15 cellular contexts compared by ENCODE assay signal in the genomic region with DNA sequence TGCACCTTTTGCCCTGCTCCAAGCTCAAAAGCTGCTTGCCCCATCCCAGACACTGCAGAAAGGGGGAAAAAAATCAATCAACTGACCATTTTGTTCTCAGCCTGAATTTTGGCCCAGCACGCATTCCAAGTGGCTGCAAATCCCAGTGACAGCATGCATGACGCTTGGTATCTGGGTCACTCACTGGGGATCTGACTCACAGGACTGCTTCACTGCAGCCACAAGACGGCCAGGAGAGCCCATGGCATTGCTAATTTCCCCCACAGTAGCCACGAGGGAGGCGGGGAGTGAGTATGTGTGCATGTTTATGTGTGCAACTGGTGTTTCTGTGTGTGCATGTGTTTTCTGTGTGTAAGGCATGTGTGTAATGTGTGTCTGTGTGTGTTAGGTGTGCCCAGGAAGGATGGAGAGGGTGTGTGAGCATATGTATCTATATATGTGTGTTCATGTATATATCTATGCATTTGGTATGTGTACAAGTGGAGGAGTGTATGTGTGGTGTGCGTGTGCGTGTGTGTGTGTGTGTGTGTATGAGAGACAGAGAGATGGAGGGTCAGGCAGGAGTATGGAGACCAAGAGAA. TPM values are rescaled to one million over a fixed set of nuclear protein-coding genes. Genes with fewer than 3 reads are reported as not detected.
DNase-seq lines count a peak whose midpoint lies in the region; ATAC-seq, FAIRE-seq and TF ChIP-seq lines count a peak whose summit lies in the region.
"Had no signal": no experiment of that assay in that cellular context is flagged by ENCODE, and none has a peak within 500 bp of the region (broad histone marks: within the 10 kb centered on the region; RNA-seq: fewer than 3 reads in every experiment).

No MANE protein-coding gene starts in this region.

- no peak overlapping the region for H4K91ac ChIP-seq in H1 (replicated peaks; ENCODE audit: insufficient read length, low read length)

- H4K20me1 ChIP-seq in BLaER1 (no peaks in the 10 kb centered on the region), H1 (replicated peaks in 1 of 2; ENCODE audit: control insufficient read depth in 1 of 2, insufficient read depth in 2 of 2, low read length in 2 of 2) (no peaks in the 10 kb centered on the region), osteoblast (ENCODE audit: insufficient read depth, low read length) (no peaks in the 10 kb centered on the region)

- no peak overlapping the region for H3K4ac ChIP-seq in H1 (replicated peaks; ENCODE audit: insufficient read length, low read depth, low read length)

- H3K27ac ChIP-seq in BLaER1 = peak overlapping the region; percentile 91
- H3K27ac ChIP-seq in H1 (ENCODE audit: low read depth, low read length) = no peak overlapping the region; the same call in 1 of the 2 replicates
- H3K27ac ChIP-seq in osteoblast (ENCODE audit: low read depth, low read length) = no peak overlapping the region
- no peak overlapping the region for H3K27ac ChIP-seq in effector memory CD4-positive, alpha-beta T cell (ENCODE audit: insufficient read depth, low read length, poor library complexity, severe bottlenecking)

- WGBS in H1 (ENCODE audit: extremely low coverage in 1 of 2, insufficient coverage in 1 of 2, insufficient read length in 1 of 2, insufficient replicate concordance in 2 of 2, low coverage in 1 of 2, low lambda C conversion rate in 2 of 2, missing lambda C conversion rate in 1 of 2), 2 experiments = 84% methylated on average over 7 of the region's 7 CpGs; no CpG with 5 or more reads in 1 of the 2 experiments

- in situ Hi-C loops in GM13976 (cut with MboI; ENCODE audit: low sequenced_read_pairs, unreplicated experiment) = no loop called here

- H2BK20ac ChIP-seq in H1 (ENCODE audit: low read length) = no peak overlapping the region

- no peak overlapping the region for H3K23ac ChIP-seq in H1 (ENCODE audit: insufficient read length)

- H2AK5ac ChIP-seq in H1 (ENCODE audit: low read depth, low read length) = peak overlapping the region; percentile 10; the same call in 1 of the 2 replicates

- no peak overlapping the region for H4K5ac ChIP-seq in H1 (ENCODE audit: insufficient read length, low read depth, low read length)

- H3K79me1 ChIP-seq in H1 (ENCODE audit: low read depth, low read length) = peaks cover 5% of the 10 kb centered on the region; the same call in 1 of the 2 replicates

- TF ChIP-seq CTCF in H1 (IDR thresholded peaks at IDR 0.05; ENCODE audit: control extremely low read depth in 1 of 3, insufficient read depth in 1 of 3, low read depth in 1 of 3, low read length in 3 of 3) (no peak), osteoblast (IDR thresholded peaks at IDR 0.05; ENCODE audit: extremely low read depth, low read depth, low read length) (no peak), GM13976 (IDR thresholded peaks at IDR 0.05; ENCODE audit: borderline replicate concordance, control extremely low read depth, extremely low read depth, insufficient read depth, missing control alignments) (no peak)

- peak overlapping the region; percentile 14; the same call in 1 of the 2 replicates for H3K4me3 ChIP-seq in BLaER1
- H3K4me3 ChIP-seq in H1 (ENCODE audit: extremely low read depth in 1 of 4, insufficient read depth in 2 of 4, low read depth in 3 of 4, low read length in 4 of 4) = no peak overlapping the region
- no peak overlapping the region for H3K4me3 ChIP-seq in osteoblast (ENCODE audit: insufficient read depth, low read length)
- no peak overlapping the region for H3K4me3 ChIP-seq in effector memory CD4-positive, alpha-beta T cell (ENCODE audit: insufficient read depth, low read depth, low read length, poor library complexity, severe bottlenecking)
- H3K4me3 ChIP-seq: GM23338 had no signal

- no peak for DNase-seq in HTR-8/SVneo (ENCODE audit: insufficient read length, low spot score)
- no peak for DNase-seq in H1 (ENCODE audit: low read depth in 1 of 2, low spot score in 2 of 2)
- peak; percentile 68 for DNase-seq in osteoblast (ENCODE audit: insufficient read length, low spot score, missing footprints)
- DNase-seq in foreskin melanocyte = no peak
- DNase-seq in GM13976 (ENCODE audit: low spot score) = no peak
- no peak for DNase-seq in effector memory CD4-positive, alpha-beta T cell
- DNase-seq: CD8-positive, alpha-beta T cell; DND-41; NCI-H1417 treated with DMSO at 0.1 percent for 48 hours; NCI-H2081; NCI-H524 had no signal

- H2AFZ ChIP-seq in H1 (ENCODE audit: low read length) (no peak overlapping the region), osteoblast (ENCODE audit: low read length) (no peak overlapping the region)
- H2AFZ ChIP-seq: GM23338 had no signal

- H3K79me2 ChIP-seq in H1 (ENCODE audit: control insufficient read depth in 1 of 2, insufficient read depth in 2 of 2, low read length in 2 of 2) = peaks cover 0 to 4% of the 10 kb centered on the region in 2 experiments; a peak in 1 of 4 replicates
- H3K79me2 ChIP-seq in osteoblast (ENCODE audit: insufficient read depth, low read length) = no peaks in the 10 kb centered on the region

- peaks cover 4% of the 10 kb centered on the region; the same call in 1 of the 2 replicates for H3K23me2 ChIP-seq in H1 (ENCODE audit: low read depth, low read length)

- ATAC-seq in HG02973 (IDR thresholded peaks at IDR 0.05; ENCODE audit: unreplicated experiment) = no peak
- ATAC-seq: CD8-positive, alpha-beta T cell; GM23338 had no signal

- H4K8ac ChIP-seq in H1 (ENCODE audit: extremely low read depth, insufficient read depth, low read length) = no peak overlapping the region

- H3K9me3 ChIP-seq in BLaER1 = no peaks in the 10 kb centered on the region
- H3K9me3 ChIP-seq in H1 (ENCODE audit: insufficient read depth in 2 of 2, low read depth in 1 of 2, low read length in 1 of 2) = no peaks in the 10 kb centered on the region
- H3K9me3 ChIP-seq in osteoblast (ENCODE audit: low read depth, low read length) = no peaks in the 10 kb centered on the region
- no peaks in the 10 kb centered on the region for H3K9me3 ChIP-seq in effector memory CD4-positive, alpha-beta T cell (ENCODE audit: control insufficient read depth, low read length)

- H3K4me2 ChIP-seq in BLaER1 (peak overlapping the region; percentile 91), H1 (ENCODE audit: insufficient read depth in 1 of 2, low read depth in 2 of 2, low read length in 2 of 2) (no peak overlapping the region), osteoblast (ENCODE audit: insufficient read depth, low read length) (no peak overlapping the region)
- H3K4me2 ChIP-seq: GM23338 had no signal

- TF ChIP-seq POLR2A in H1 (IDR thresholded peaks at IDR 0.05; ENCODE audit: control extremely low read depth in 1 of 2, low read depth in 2 of 2, low read length in 2 of 2) = no peak

- no peak for TF ChIP-seq RAD21 in H1 (IDR thresholded peaks at IDR 0.05 in 1 of 2, conservative IDR thresholded peaks at IDR 0.05 in 1 of 2; ENCODE audit: low read depth in 2 of 2, low read length in 2 of 2)

- peak overlapping the region; percentile 27; the same call in 1 of the 2 replicates for H3K18ac ChIP-seq in H1 (ENCODE audit: extremely low read depth, low read length)

- FAIRE-seq in HTR-8/SVneo (lab: Jason Lieb, UNC) (peak; percentile 70), H1 (lab: Jason Lieb, UNC) (no peak)
- FAIRE-seq: D721Med had no signal

- peak overlapping the region; percentile 46; the same call in 1 of the 2 replicates for H2BK15ac ChIP-seq in H1 (ENCODE audit: low read length)

- H3K4me1 ChIP-seq in BLaER1 = peaks cover 97% of the 10 kb centered on the region
- H3K4me1 ChIP-seq in H1 (replicated peaks in 1 of 4; ENCODE audit: control insufficient read depth in 3 of 4, insufficient read depth in 4 of 4, low read length in 3 of 4) = peaks cover 10 to 39% (median 21%) of the 10 kb centered on the region in 4 experiments
- no peaks in the 10 kb centered on the region for H3K4me1 ChIP-seq in osteoblast (ENCODE audit: insufficient read depth, low read length)
- H3K4me1 ChIP-seq in effector memory CD4-positive, alpha-beta T cell (ENCODE audit: control insufficient read depth, insufficient read depth, low read length, poor library complexity, severe bottlenecking) = no peaks in the 10 kb centered on the region

- no peaks in the 10 kb centered on the region for H3K27me3 ChIP-seq in BLaER1
- H3K27me3 ChIP-seq in H1 (replicated peaks in 1 of 4; ENCODE audit: control insufficient read depth in 3 of 4, extremely low read depth in 1 of 4, insufficient read depth in 3 of 4, low read length in 3 of 4) = no peaks in the 10 kb centered on the region
- H3K27me3 ChIP-seq in osteoblast (ENCODE audit: insufficient read depth, low read length) = no peaks in the 10 kb centered on the region
- no peaks in the 10 kb centered on the region for H3K27me3 ChIP-seq in effector memory CD4-positive, alpha-beta T cell (replicated peaks; ENCODE audit: control insufficient read depth, insufficient read depth, low read length, poor library complexity, severe bottlenecking)

- no peak for TF ChIP-seq EP300 in H1 (IDR thresholded peaks at IDR 0.05; ENCODE audit: borderline replicate concordance in 1 of 2, low read depth in 2 of 2, low read length in 2 of 2)

- 0 out of 2 replicates have a peak overlapping the region, but pooled peaks have one; percentile 13 for H2BK5ac ChIP-seq in H1 (ENCODE audit: low read depth, low read length)

- H3K36me3 ChIP-seq in BLaER1 (no peaks in the 10 kb centered on the region), H1 (ENCODE audit: control insufficient read depth in 2 of 4, insufficient read depth in 4 of 4, low read length in 3 of 4) (no peaks in the 10 kb centered on the region; a peak in 2 of 8 replicates), osteoblast (ENCODE audit: insufficient read depth, low read length) (no peaks in the 10 kb centered on the region)
- no peaks in the 10 kb centered on the region for H3K36me3 ChIP-seq in effector memory CD4-positive, alpha-beta T cell (ENCODE audit: control insufficient read depth, insufficient read depth, low read length)

- H2BK120ac ChIP-seq in H1 (replicated peaks; ENCODE audit: low read depth, low read length) = no peak overlapping the region

- H2BK12ac ChIP-seq in H1 (ENCODE audit: low read depth, low read length) = peak overlapping the region; percentile 45; the same call in 1 of the 2 replicates

- POLR2A ChIA-PET in H1 (lab: Charles Lee; ENCODE audit: partially characterized antibody) = no interaction called here

- H3K9ac ChIP-seq in BLaER1 (0 out of 2 replicates have a peak overlapping the region, but pooled peaks have one; percentile 21), H1 (replicated peaks in 1 of 4; ENCODE audit: extremely low read depth in 1 of 4, low read depth in 3 of 4, low read length in 3 of 4) (no peak overlapping the region)

- H3K14ac ChIP-seq in H1 (ENCODE audit: insufficient read length) = no peak overlapping the region

- no peak overlapping the region for H3K56ac ChIP-seq in H1 (replicated peaks; ENCODE audit: insufficient read length, low read depth, low read length)

- CTCF ChIA-PET in H1 (lab: Charles Lee; ENCODE audit: partially characterized antibody) = interaction anchor here (0.7 to 1.3 kb wide), 6 partner anchors 10 to 132 kb away, joined by 3 to 6 read pairs (median 4); no protein-coding TSS in a partner anchor

RNA-seq across cellular contexts. Expression of a gene that starts 33.8 kb away (rescaled TPM):
- 3.6 and 3.9 TPM in 2 replicates for total RNA-seq in H1 (2021; fragmentation: NEBNext Ultra II Directional; extraction: Animal tissue kit (Norgen Biotek cat#: 25700))
- 4.1 and 5.9 TPM in 2 replicates for polyA plus RNA-seq in H1 (2011; rRNA removed)
- 2.3 TPM for polyA plus RNA-seq in H1 (2011; cell fraction: cytosol; rRNA removed)
- 7.3 TPM for polyA plus RNA-seq in H1 (2011; cell fraction: nucleus; rRNA removed)
- 5.5 to 10.2 TPM (median 7.5 TPM) in 4 replicates for polyA plus RNA-seq in H1 (2012, experiment 1 of 2)
- 3.6 TPM for polyA plus RNA-seq in H1 (2012, experiment 2 of 2)
- 2.6 TPM for polyA plus RNA-seq in H1 (2013, experiment 1 of 2)
- 2.0 TPM for polyA plus RNA-seq in H1 (2013, experiment 2 of 2)
- polyA minus RNA-seq in H1 (2011; rRNA and poly(A)+ RNA removed) = 6.8 and 8.4 TPM in 2 replicates
- 10.9 TPM for polyA minus RNA-seq in H1 (2011; cell fraction: cytosol; rRNA and poly(A)+ RNA removed)
- 13.8 TPM for polyA minus RNA-seq in H1 (2011; cell fraction: nucleus; rRNA and poly(A)+ RNA removed)
- total RNA-seq in osteoblast = under 0.01 TPM in 2 replicates
